In the genomic region with DNA sequence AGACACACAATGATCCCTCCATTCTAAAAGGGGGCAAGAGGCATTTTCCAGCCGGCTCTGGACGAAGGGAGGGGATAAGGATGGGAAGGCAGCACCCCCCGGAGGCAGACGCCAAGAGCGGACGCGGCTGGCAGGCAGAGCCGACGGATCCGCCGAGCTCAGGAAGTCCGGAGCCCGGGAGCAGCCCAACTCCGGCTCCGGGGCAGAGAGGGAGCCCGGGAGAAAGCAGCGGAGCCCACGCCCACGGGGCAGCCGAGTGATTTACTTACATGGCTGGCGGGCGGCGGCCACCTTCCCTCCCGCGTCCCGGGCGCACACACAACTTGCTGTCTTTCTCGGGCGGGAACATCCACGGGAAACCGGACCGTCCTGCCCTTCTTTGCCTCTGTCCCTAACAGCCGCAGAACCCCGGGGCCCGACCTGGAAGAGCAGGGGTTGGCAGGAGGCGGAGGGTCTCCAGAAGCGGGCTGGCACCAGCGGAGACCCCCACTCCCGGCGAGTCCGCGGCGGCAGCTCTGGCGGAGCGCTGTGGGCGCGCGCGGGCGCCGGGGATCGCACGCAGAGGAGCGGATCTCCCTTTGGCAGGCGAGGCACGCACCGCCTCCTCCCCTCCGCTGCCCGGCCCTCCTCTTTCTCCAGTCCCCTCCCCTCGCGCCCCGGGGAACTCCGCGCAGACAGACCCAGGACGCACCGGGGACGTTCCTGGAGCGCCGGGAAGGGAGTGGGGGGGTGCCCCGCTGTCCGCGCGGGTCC, we compare ENCODE assay signal across 1 cellular context.
TF ChIP-seq lines count a peak whose summit lies in the region.

Gene LHFPL6, minus strand, starts transcription at position 580 of the 753 bp plus-strand sequence.

TF ChIP-seq in HEK293, 187 proteins besides CTCF, POLR2A, EP300 and RAD21 (continued from another document):
- no peak for TF ChIP-seq TCF7L2 (IDR thresholded peaks at IDR 0.05; ENCODE audit: borderline replicate concordance, low read depth, low read length)
- peak; percentile 43 for TF ChIP-seq ZNF394 (tag by site-specific recombination; IDR thresholded peaks at IDR 0.05; ENCODE audit: borderline replicate concordance)
- TF ChIP-seq ZNF610 (tag by site-specific recombination; IDR thresholded peaks at IDR 0.05; ENCODE audit: borderline replicate concordance), result 0 out of 2 replicates have a peak, but pooled peaks have one; percentile 35
- TF ChIP-seq REST (tag by site-specific recombination; IDR thresholded peaks at IDR 0.05), result 0 out of 2 replicates have a peak, but pooled peaks have one; percentile 7
- peak; percentile 77 for TF ChIP-seq WT1 (tag by site-specific recombination; IDR thresholded peaks at IDR 0.05)
- TF ChIP-seq ZNF449 (tag by site-specific recombination; IDR thresholded peaks at IDR 0.05), result peak; percentile 51; the same call in 1 of the 2 replicates
- peak; percentile 26; the same call in 1 of the 2 replicates for TF ChIP-seq ZNF2 (tag by site-specific recombination; IDR thresholded peaks at IDR 0.05)
- peak; percentile 20; the same call in 1 of the 2 replicates for TF ChIP-seq ZBTB11 (tag by site-specific recombination; conservative IDR thresholded peaks at IDR 0.05; ENCODE audit: low read depth)
- peak; percentile 56 for TF ChIP-seq ZXDB (tag by site-specific recombination; IDR thresholded peaks at IDR 0.05)
- TF ChIP-seq, protein P1, sequence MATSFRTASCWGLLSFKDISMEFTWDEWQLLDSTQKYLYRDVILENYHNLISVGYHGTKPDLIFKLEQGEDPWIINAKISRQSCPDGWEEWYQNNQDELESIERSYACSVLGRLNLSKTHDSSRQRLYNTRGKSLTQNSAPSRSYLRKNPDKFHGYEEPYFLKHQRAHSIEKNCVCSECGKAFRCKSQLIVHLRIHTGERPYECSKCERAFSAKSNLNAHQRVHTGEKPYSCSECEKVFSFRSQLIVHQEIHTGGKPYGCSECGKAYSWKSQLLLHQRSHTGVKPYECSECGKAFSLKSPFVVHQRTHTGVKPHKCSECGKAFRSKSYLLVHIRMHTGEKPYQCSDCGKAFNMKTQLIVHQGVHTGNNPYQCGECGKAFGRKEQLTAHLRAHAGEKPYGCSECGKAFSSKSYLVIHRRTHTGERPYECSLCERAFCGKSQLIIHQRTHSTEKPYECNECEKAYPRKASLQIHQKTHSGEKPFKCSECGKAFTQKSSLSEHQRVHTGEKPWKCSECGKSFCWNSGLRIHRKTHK (tag by site-specific recombination; IDR thresholded peaks at IDR 0.05), result no peak
- peak; percentile 81 for TF ChIP-seq IKZF3 (tag by site-specific recombination; IDR thresholded peaks at IDR 0.05)
- peak; percentile 37; the same call in 1 of the 2 replicates for TF ChIP-seq EGR2 (tag by site-specific recombination; IDR thresholded peaks at IDR 0.05; ENCODE audit: low read depth)
- peak; percentile 55; the same call in 1 of the 2 replicates for TF ChIP-seq GLIS1 (tag by site-specific recombination; IDR thresholded peaks at IDR 0.05)
- peak; percentile 20 for TF ChIP-seq ZNF561 (tag by site-specific recombination; IDR thresholded peaks at IDR 0.05; ENCODE audit: borderline replicate concordance)
- TF ChIP-seq ZBTB20 (tag by site-specific recombination; IDR thresholded peaks at IDR 0.05), result peak; percentile 94
- TF ChIP-seq HOXA7 (CRISPR knock-in tag; IDR thresholded peaks at IDR 0.05; ENCODE audit: borderline replicate concordance), result no peak
- TF ChIP-seq SP3 (tag by site-specific recombination; IDR thresholded peaks at IDR 0.05), result peak; percentile 58; the same call in 1 of the 2 replicates
- peak; percentile 84 for TF ChIP-seq ZBTB17 (tag by site-specific recombination; IDR thresholded peaks at IDR 0.05)
- peak; percentile 65 for TF ChIP-seq ZNF335 (tag by site-specific recombination; conservative IDR thresholded peaks at IDR 0.05)
- TF ChIP-seq, protein P2, sequence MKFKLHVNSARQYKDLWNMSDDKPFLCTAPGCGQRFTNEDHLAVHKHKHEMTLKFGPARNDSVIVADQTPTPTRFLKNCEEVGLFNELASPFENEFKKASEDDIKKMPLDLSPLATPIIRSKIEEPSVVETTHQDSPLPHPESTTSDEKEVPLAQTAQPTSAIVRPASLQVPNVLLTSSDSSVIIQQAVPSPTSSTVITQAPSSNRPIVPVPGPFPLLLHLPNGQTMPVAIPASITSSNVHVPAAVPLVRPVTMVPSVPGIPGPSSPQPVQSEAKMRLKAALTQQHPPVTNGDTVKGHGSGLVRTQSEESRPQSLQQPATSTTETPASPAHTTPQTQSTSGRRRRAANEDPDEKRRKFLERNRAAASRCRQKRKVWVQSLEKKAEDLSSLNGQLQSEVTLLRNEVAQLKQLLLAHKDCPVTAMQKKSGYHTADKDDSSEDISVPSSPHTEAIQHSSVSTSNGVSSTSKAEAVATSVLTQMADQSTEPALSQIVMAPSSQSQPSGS (tag by site-specific recombination; IDR thresholded peaks at IDR 0.05; ENCODE audit: low read depth), result no peak
- peak; percentile 76; the same call in 1 of the 2 replicates for TF ChIP-seq ZNF76 (tag by site-specific recombination; IDR thresholded peaks at IDR 0.05; ENCODE audit: borderline replicate concordance, low read depth)
- peak; percentile 77 for TF ChIP-seq SP2 (tag by site-specific recombination; IDR thresholded peaks at IDR 0.05)
- TF ChIP-seq ZNF341 (tag by site-specific recombination; IDR thresholded peaks at IDR 0.05; ENCODE audit: low read depth), result peak; percentile 96
- TF ChIP-seq ZIC2 (tag by site-specific recombination; IDR thresholded peaks at IDR 0.05), result peak; percentile 79
- TF ChIP-seq SP7 (tag by site-specific recombination; IDR thresholded peaks at IDR 0.05), result peak; percentile 30
